Comparison of ENCODE assay signal across 21 cellular contexts in the genomic region with DNA sequence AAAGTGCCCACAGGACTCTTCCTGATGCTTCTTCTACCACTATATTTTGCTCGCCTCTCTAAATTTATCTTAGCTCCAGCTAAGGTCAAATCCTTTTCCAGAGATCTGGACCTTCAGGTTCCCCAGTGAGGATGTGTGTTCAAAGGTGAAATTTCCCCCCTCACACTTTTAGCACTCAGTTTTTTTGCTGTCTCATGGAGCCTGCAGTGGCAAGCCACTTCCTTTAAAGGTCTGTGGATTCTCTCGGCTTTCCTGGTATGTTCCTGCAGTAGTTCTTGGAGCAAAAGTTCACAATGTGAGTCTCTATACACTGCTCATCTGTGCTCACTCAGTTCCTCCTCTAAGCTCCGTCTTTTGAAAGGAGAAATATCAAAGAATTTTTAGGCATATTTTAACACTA.
A peak's percentile ranks its signal among the peaks of the same experiment; 100 is the strongest.
DNase-seq lines count a peak whose midpoint lies in the region; ATAC-seq and TF ChIP-seq lines count a peak whose summit lies in the region.
"Had no signal": no experiment of that assay in that cellular context is flagged by ENCODE, and none has a peak within 500 bp of the region (broad histone marks: within the 10 kb centered on the region; RNA-seq: fewer than 3 reads in every experiment).

No MANE protein-coding gene starts in this region.

- H3K4me1 ChIP-seq in rectal smooth muscle tissue (ENCODE audit: control insufficient read depth, insufficient read depth, low read length) (no peaks in the 10 kb centered on the region), lower lobe of right lung (no peaks in the 10 kb centered on the region)
- H3K4me1 ChIP-seq: esophagus squamous epithelium, right atrium auricular region had no signal

- peaks cover 7% of the 10 kb centered on the region for H3K9me3 ChIP-seq in lower lobe of right lung
- H3K9me3 ChIP-seq: neutrophil had no signal

- no peak overlapping the region for H3K4me3 ChIP-seq in fibroblast of villous mesenchyme (ENCODE audit: low read depth, low read length)
- H3K4me3 ChIP-seq in rectal smooth muscle tissue (ENCODE audit: low read length): no peak overlapping the region
- no peak overlapping the region for H3K4me3 ChIP-seq in lower lobe of right lung
- H3K4me3 ChIP-seq: esophagus squamous epithelium, right atrium auricular region had no signal

- ATAC-seq in HG02970 (IDR thresholded peaks at IDR 0.05; ENCODE audit: low FRiP score, unreplicated experiment) (no peak), lower lobe of right lung (no peak)
- ATAC-seq: stimulated activated naive CD8-positive, alpha-beta T cell treated with anti-CD3 and anti-CD28 coated beads, Interleukin-15, amount 100 ng/mL, for 72 hours had no signal

- no peaks in the 10 kb centered on the region for H3K27me3 ChIP-seq in rectal smooth muscle tissue (ENCODE audit: control insufficient read depth, insufficient read depth, low read length)
- no peaks in the 10 kb centered on the region for H3K27me3 ChIP-seq in lower lobe of right lung (ENCODE audit: low read depth)
- H3K27me3 ChIP-seq: esophagus squamous epithelium, neutrophil, right atrium auricular region had no signal

- DNase-seq in H4 (ENCODE audit: low spot score) (peak; percentile 38), UCSD-AML1 (lab: John Stamatoyannopoulos, UW; ENCODE audit: unreplicated experiment) (peak; percentile 15), fibroblast of villous mesenchyme (ENCODE audit: low read depth) (peak; percentile 19), NCI-H187 treated with DMSO at 0.1 percent for 48 hours (lab: John Stamatoyannopoulos, UW) (no peak), lower lobe of right lung (no peak), D341Med (ENCODE audit: low spot score) (no peak)
- DNase-seq: activated CD4-positive, CD25-positive, alpha-beta regulatory T cell treated with anti-CD3 and anti-CD28 coated beads, Interleukin-2, amount 50 U/mL, for 72 hours; activated gamma-delta T cell treated with Interleukin-2 at 50 U/mL for 16 hours; CD8-positive, alpha-beta memory T cell; DMS79 treated with DMSO at 0.1 percent for 48 hours; esophagus squamous epithelium; head of caudate nucleus; immature natural killer cell; NCI-H187; NCI-H446; SHP77 treated with DMSO at 0.1 percent for 48 hours; stimulated activated naive CD8-positive, alpha-beta T cell treated with anti-CD3 and anti-CD28 coated beads, Interleukin-15, amount 100 ng/mL, for 72 hours had no signal

- TF ChIP-seq CTCF in fibroblast of villous mesenchyme (IDR thresholded peaks at IDR 0.05; ENCODE audit: insufficient read depth, low read depth, low read length): no peak
- TF ChIP-seq CTCF in lower lobe of right lung (IDR thresholded peaks at IDR 0.05): no peak

- no peaks in the 10 kb centered on the region for H3K36me3 ChIP-seq in rectal smooth muscle tissue (ENCODE audit: control insufficient read depth, insufficient read depth, low read length)
- H3K36me3 ChIP-seq in lower lobe of right lung: no peaks in the 10 kb centered on the region
- H3K36me3 ChIP-seq: esophagus squamous epithelium, neutrophil, right atrium auricular region had no signal

- H3K27ac ChIP-seq in rectal smooth muscle tissue (ENCODE audit: low read depth, low read length) (peak overlapping the region; percentile 55), lower lobe of right lung (no peak overlapping the region)
- H3K27ac ChIP-seq: neutrophil, right atrium auricular region had no signal

- intact Hi-C loops in lower lobe of right lung (cut with DNase I): no loop called here

- no peak overlapping the region for H3K9ac ChIP-seq in rectal smooth muscle tissue (ENCODE audit: low read length)

Comparison
In these comparisons a context has a peak if more than half of its experiments do, and no peak if none do; other contexts are left out.
1. DNase-seq: peak in H4 (single experiment), UCSD-AML1 (single experiment) and fibroblast of villous mesenchyme (single experiment); none in NCI-H187 treated with DMSO at 0.1 percent for 48 hours (single experiment), lower lobe of right lung (single experiment) and D341Med (single experiment).